9 cellular contexts compared by ENCODE assay signal in the genomic region with DNA sequence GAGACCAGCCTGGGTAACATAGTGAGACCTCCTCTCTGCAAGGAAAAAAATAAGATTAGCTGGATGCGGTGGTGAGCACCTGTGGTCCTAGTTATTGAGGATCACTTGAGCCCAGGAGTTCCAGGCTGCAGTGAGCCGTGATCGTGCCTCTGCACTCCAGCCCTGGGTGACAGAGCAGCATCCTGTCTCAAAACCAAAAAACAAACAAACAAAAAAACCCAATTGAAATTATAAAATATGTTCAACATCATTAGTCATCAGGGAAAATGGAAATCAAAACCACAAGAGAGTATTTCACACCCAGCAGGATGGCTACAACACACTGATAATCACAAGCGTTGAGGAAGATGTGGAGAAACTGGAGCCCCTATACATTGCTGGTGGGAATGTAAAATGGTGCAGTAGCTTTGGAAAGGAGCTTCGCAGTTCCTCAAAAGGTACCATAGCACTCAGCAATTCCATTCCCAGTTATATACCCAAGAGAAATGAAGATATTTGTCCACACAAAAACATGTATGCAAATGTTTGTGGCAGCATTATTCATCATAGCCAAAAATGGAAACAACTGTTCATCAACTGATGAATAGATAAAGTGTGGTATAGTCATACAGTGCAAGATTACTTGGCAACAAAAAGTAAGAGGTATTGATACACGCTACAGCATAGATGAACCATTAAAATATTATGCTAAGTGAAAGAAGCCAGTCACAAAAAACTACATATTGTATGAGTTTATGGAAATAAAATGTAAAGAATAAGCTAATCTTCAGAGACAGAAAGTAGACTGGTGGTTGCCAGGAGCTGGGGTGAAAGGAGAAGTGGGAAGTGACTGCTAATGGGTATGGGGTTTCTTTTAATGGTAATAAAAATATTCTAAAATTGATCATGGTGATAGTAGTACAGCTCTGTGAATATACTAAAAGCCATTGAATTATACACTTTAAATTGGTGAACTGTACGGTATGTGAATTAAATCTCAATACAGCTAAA. TPM values are rescaled to one million over a fixed set of nuclear protein-coding genes. Genes with fewer than 3 reads are reported as not detected.
DNase-seq lines count a peak whose midpoint lies in the region; ATAC-seq and TF ChIP-seq lines count a peak whose summit lies in the region.
"Had no signal": no experiment of that assay in that cellular context is flagged by ENCODE, and none has a peak within 500 bp of the region (broad histone marks: within the 10 kb centered on the region; RNA-seq: fewer than 3 reads in every experiment).

No MANE protein-coding gene starts in this region.

- ATAC-seq in GM18498 (IDR thresholded peaks at IDR 0.05; ENCODE audit: unreplicated experiment) = peak; percentile 85
- peak; percentile 78 for ATAC-seq in GM21825 (IDR thresholded peaks at IDR 0.05; ENCODE audit: unreplicated experiment)
- ATAC-seq in activated naive CD8-positive, alpha-beta T cell treated with anti-CD3 and anti-CD28 coated beads, Interleukin-2, amount 50 U/mL, for 24 hours = peak; percentile 95
- ATAC-seq in GM21526 (IDR thresholded peaks at IDR 0.05; ENCODE audit: low FRiP score, unreplicated experiment) = no peak

- H3K4me3 ChIP-seq in NB4 (ENCODE audit: low read depth, low read length) (no peak overlapping the region), right atrium auricular region (no peak overlapping the region)

- H3K36me3 ChIP-seq in right atrium auricular region = no peaks in the 10 kb centered on the region

- TF ChIP-seq POLR2A in NB4 (IDR thresholded peaks at IDR 0.05; ENCODE audit: extremely low read depth, insufficient read length) = no peak

- H3K36me3 Mint-ChIP-seq in activated naive CD8-positive, alpha-beta T cell treated with anti-CD3 and anti-CD28 coated beads, Interleukin-2, amount 50 U/mL, for 24 hours (ENCODE audit: low read depth) = peaks cover 1% of the 10 kb centered on the region

- no peak overlapping the region for H3K27ac ChIP-seq in right atrium auricular region

- peaks cover 60% of the 10 kb centered on the region for H3K4me1 Mint-ChIP-seq in activated naive CD8-positive, alpha-beta T cell treated with anti-CD3 and anti-CD28 coated beads, Interleukin-2, amount 50 U/mL, for 24 hours

- DNase-seq in NB4 (ENCODE audit: low read depth) = peak; percentile 28
- peak; percentile 44 for DNase-seq in activated naive CD8-positive, alpha-beta T cell treated with anti-CD3 and anti-CD28 coated beads, Interleukin-2, amount 50 U/mL, for 24 hours
- no peak for DNase-seq in G401 (ENCODE audit: low spot score)
- no peak for DNase-seq in SKM-1 treated with dmso at 0.1 percent for 144 hours (lab: John Stamatoyannopoulos, UW; ENCODE audit: unreplicated experiment)
- DNase-seq in right atrium auricular region (ENCODE audit: low spot score) = no peak
- DNase-seq: nucleus accumbens had no signal

- no peaks in the 10 kb centered on the region for H3K27me3 ChIP-seq in right atrium auricular region

- no peaks in the 10 kb centered on the region for H3K4me1 ChIP-seq in right atrium auricular region

- in situ Hi-C loops in G401 (cut with HindIII; ENCODE audit: low sequenced_read_pairs) = no loop called here

- peaks cover 4% of the 10 kb centered on the region for H3K9me3 Mint-ChIP-seq in activated naive CD8-positive, alpha-beta T cell treated with anti-CD3 and anti-CD28 coated beads, Interleukin-2, amount 50 U/mL, for 24 hours

- H3K9me3 ChIP-seq in right atrium auricular region = no peaks in the 10 kb centered on the region

- H3K4me3 Mint-ChIP-seq in activated naive CD8-positive, alpha-beta T cell treated with anti-CD3 and anti-CD28 coated beads, Interleukin-2, amount 50 U/mL, for 24 hours = peak overlapping the region; percentile 33

- no peaks in the 10 kb centered on the region for H3K27me3 Mint-ChIP-seq in activated naive CD8-positive, alpha-beta T cell treated with anti-CD3 and anti-CD28 coated beads, Interleukin-2, amount 50 U/mL, for 24 hours

- TF ChIP-seq CTCF in NB4 (IDR thresholded peaks at IDR 0.05; ENCODE audit: low read depth, low read length) (no peak), right atrium auricular region (IDR thresholded peaks at IDR 0.05) (no peak)

- peak overlapping the region; percentile 94 for H3K27ac Mint-ChIP-seq in activated naive CD8-positive, alpha-beta T cell treated with anti-CD3 and anti-CD28 coated beads, Interleukin-2, amount 50 U/mL, for 24 hours

RNA-seq across cellular contexts. Expression of a gene that starts 38.7 kb away (rescaled TPM):
- total RNA-seq in G401 (2014; rRNA removed; shearing (Covaris generic)) = not detected in 2 replicates
- total RNA-seq in right atrium auricular region = 1 to 10 TPM; 2.4 to 7.3 TPM

Comparison
In these comparisons a context has a peak if more than half of its experiments do, and no peak if none do; other contexts are left out.
1. DNase-seq: peak in NB4 (single experiment) and activated naive CD8-positive, alpha-beta T cell treated with anti-CD3 and anti-CD28 coated beads, Interleukin-2, amount 50 U/mL, for 24 hours (single experiment); none in G401 (single experiment), SKM-1 treated with dmso at 0.1 percent for 144 hours (single experiment) and right atrium auricular region (single experiment).